In genomic region chr1:161198206-161198876, GRCh38 we compare ENCODE assay signal across 9 cellular contexts. TPM values are rescaled to one million over a fixed set of nuclear protein-coding genes. Genes with fewer than 3 reads are reported as not detected.
DNase-seq lines count a peak whose midpoint lies in the region; ATAC-seq and TF ChIP-seq lines count a peak whose summit lies in the region.
"Had no signal": no experiment of that assay in that cellular context is flagged by ENCODE, and none has a peak within 500 bp of the region (broad histone marks: within the 10 kb centered on the region; RNA-seq: fewer than 3 reads in every experiment).

No MANE protein-coding gene starts in this region.

- ATAC-seq in left lobe of liver (no peak), HG03439 (IDR thresholded peaks at IDR 0.05; ENCODE audit: unreplicated experiment) (no peak), HG02885 (IDR thresholded peaks at IDR 0.05; ENCODE audit: poor library complexity, unreplicated experiment) (no peak)
- ATAC-seq: GM12878 had no signal

- TF ChIP-seq CTCF in AG09319 (IDR thresholded peaks at IDR 0.05; ENCODE audit: low read depth, low read length): peak; percentile 13

- no peak for DNase-seq in AG09319 (ENCODE audit: extremely low read depth, low read depth)
- DNase-seq in NCI-H2196 treated with DMSO at 0.1 percent for 48 hours (lab: John Stamatoyannopoulos, UW; ENCODE audit: unreplicated experiment): peak; percentile 19
- peak; percentile 81 for DNase-seq in ecto neural progenitor cell (ENCODE audit: low spot score)
- peak; percentile 67 for DNase-seq in midbrain (lab: John Stamatoyannopoulos, UW)
- DNase-seq in left lobe of liver (ENCODE audit: low spot score): no peak
- no peak for DNase-seq in stimulated activated CD4-positive, alpha-beta T cell treated with anti-CD3 and anti-CD28 coated beads, Interleukin-4, amount 100 ng/mL, for 4 hours

RNA-seq across cellular contexts. Expression of gene ADAMTS4, which starts 0.5 kb away (rescaled TPM):
- total RNA-seq in left lobe of liver: 1.1 TPM

RNA-seq across cellular contexts. Expression of gene NDUFS2, which starts 3.8 kb away (rescaled TPM):
- 106 TPM for total RNA-seq in left lobe of liver

RNA-seq across cellular contexts. Expression of gene FCER1G, which starts 16.8 kb away (rescaled TPM):
- total RNA-seq in left lobe of liver: 13.4 TPM

RNA-seq across cellular contexts. Expression of gene B4GALT3, which starts 21.0 kb away (rescaled TPM):
- 9.1 TPM for total RNA-seq in left lobe of liver

RNA-seq across cellular contexts. Expression of gene APOA2, which starts 25.1 kb away (rescaled TPM):
- 4,148 TPM for total RNA-seq in left lobe of liver

Comparison
In these comparisons a context has a peak if more than half of its experiments do, and no peak if none do; other contexts are left out.
1. DNase-seq: peak in NCI-H2196 treated with DMSO at 0.1 percent for 48 hours (single experiment), ecto neural progenitor cell (single experiment) and midbrain (single experiment); none in AG09319 (single experiment), left lobe of liver (single experiment) and stimulated activated CD4-positive, alpha-beta T cell treated with anti-CD3 and anti-CD28 coated beads, Interleukin-4, amount 100 ng/mL, for 4 hours (0 of 2).